Comparison of ENCODE assay signal across 22 cellular contexts in genomic region chr4:185744127-185744865, GRCh38.
A peak's percentile ranks its signal among the peaks of the same experiment; 100 is the strongest.
DNase-seq lines count a peak whose midpoint lies in the region; ATAC-seq, FAIRE-seq and TF ChIP-seq lines count a peak whose summit lies in the region.
"Had no signal": no experiment of that assay in that cellular context is flagged by ENCODE, and none has a peak within 500 bp of the region (broad histone marks: within the 10 kb centered on the region; RNA-seq: fewer than 3 reads in every experiment).

No MANE protein-coding gene starts in this region.

- H3K9me3 ChIP-seq in A549, result no peaks in the 10 kb centered on the region
- peaks cover 0 to 22% (median 0%) of the 10 kb centered on the region in 11 experiments; a peak in 2 of 22 replicates for H3K9me3 ChIP-seq in BLaER1 treated with 17β-estradiol and CSF1 and Interleukin-3, amounts not matched to agents 10 nM and 100 nM (replicated peaks in 1 of 11)
- H3K9me3 ChIP-seq: HAP-1 had no signal

- H3K9ac ChIP-seq in BLaER1 treated with 17β-estradiol and CSF1 and Interleukin-3, amounts not matched to agents 10 nM and 100 nM, result peak overlapping the region in 1 of 11 experiments; percentile 40; a peak in 1 of 22 replicates
- H3K9ac ChIP-seq: GM23248 had no signal

- no peak overlapping the region for H3K27ac ChIP-seq in A549
- peak overlapping the region in 7 of 11 experiments; percentile 48 to 71 (median 63); a peak in 14 of 22 replicates for H3K27ac ChIP-seq in BLaER1 treated with 17β-estradiol and CSF1 and Interleukin-3, amounts not matched to agents 10 nM and 100 nM
- H3K27ac ChIP-seq: GM23248, HL-60 had no signal

- DNase-seq in A549 (ENCODE audit: low read depth in 1 of 2, low spot score in 1 of 2) (no peak), NOMO-1 treated with dmso at 0.1 percent for 144 hours (lab: John Stamatoyannopoulos, UW; ENCODE audit: unreplicated experiment) (peak; percentile 19), fibroblast of peridontal ligament (ENCODE audit: extremely low read depth) (peak; percentile 57), anterior cingulate cortex (lab: John Stamatoyannopoulos, UW) (no peak), T-helper 2 cell (no peak)
- DNase-seq: ACHN; CD4-positive, CD25-positive, alpha-beta regulatory T cell; COR-L47; GDM1; GM23248; IMR-90; Karpas-422; MM.1S; NCI-H1694 treated with DMSO at 0.1 percent for 48 hours; NCI-H526; RPMI8226; SHP77 treated with DMSO at 0.1 percent for 48 hours; T-helper 1 cell had no signal

- TF ChIP-seq CTCF in A549 (IDR thresholded peaks at IDR 0.05), result no peak

- ATAC-seq in A549, result no peak
- ATAC-seq in GM19463 (IDR thresholded peaks at IDR 0.05; ENCODE audit: unreplicated experiment), result no peak

- H3K4me1 ChIP-seq in A549, result no peaks in the 10 kb centered on the region
- H3K4me1 ChIP-seq in BLaER1 treated with 17β-estradiol and CSF1 and Interleukin-3, amounts not matched to agents 10 nM and 100 nM, result peaks cover 21 to 60% (median 33%) of the 10 kb centered on the region in 10 experiments
- H3K4me1 ChIP-seq: HAP-1 had no signal

- CTCF ChIA-PET in A549 (lab: Yijun Ruan, JAX), result no interaction called here

- no peak for TF ChIP-seq POLR2A in A549 (IDR thresholded peaks at IDR 0.05; ENCODE audit: low read length)

- H3K27me3 ChIP-seq in BLaER1 treated with 17β-estradiol and CSF1 and Interleukin-3, amounts not matched to agents 10 nM and 100 nM, result no peaks in the 10 kb centered on the region

- no peak for FAIRE-seq in A549 (lab: Jason Lieb, UNC)

- H4K20me1 ChIP-seq in BLaER1 treated with 17β-estradiol and CSF1 and Interleukin-3, amounts not matched to agents 10 nM and 100 nM, result no peaks in the 10 kb centered on the region

- no peaks in the 10 kb centered on the region for H3K36me3 ChIP-seq in BLaER1 treated with 17β-estradiol and CSF1 and Interleukin-3, amounts not matched to agents 10 nM and 100 nM
- H3K36me3 ChIP-seq: HAP-1 had no signal

- no peak overlapping the region for H3K4me3 ChIP-seq in A549
- H3K4me3 ChIP-seq in BLaER1 treated with 17β-estradiol and CSF1 and Interleukin-3, amounts not matched to agents 10 nM and 100 nM, result no peak overlapping the region
- H3K4me3 ChIP-seq: GM23248, HAP-1 had no signal

- no peak for TF ChIP-seq EP300 in A549 (IDR thresholded peaks at IDR 0.05)

- 27% methylated on average over 3 of the region's 3 CpGs for WGBS in A549 (ENCODE audit: missing lambda C conversion rate)

- POLR2A ChIA-PET in A549 (lab: Yijun Ruan, JAX), result no interaction called here

- TF ChIP-seq RAD21 in A549 (conservative IDR thresholded peaks at IDR 0.05 in 1 of 2, IDR thresholded peaks at IDR 0.05 in 1 of 2), result no peak

- H3K4me2 ChIP-seq in A549, result no peak overlapping the region
- H3K4me2 ChIP-seq in BLaER1 treated with 17β-estradiol and CSF1 and Interleukin-3, amounts not matched to agents 10 nM and 100 nM, result peak overlapping the region in 10 of 11 experiments; percentile 3 to 76 (median 59); a peak in 18 of 22 replicates

TF ChIP-seq in A549, 52 proteins besides CTCF, POLR2A, EP300 and RAD21:
- TF ChIP-seq MAFK (IDR thresholded peaks at IDR 0.05; ENCODE audit: partially characterized antibody) (peak; percentile 26), PBX3 (IDR thresholded peaks at IDR 0.05) (no peak)

Comparison
In these comparisons a context has a peak if more than half of its experiments do, and no peak if none do; other contexts are left out.
1. DNase-seq: peak in NOMO-1 treated with dmso at 0.1 percent for 144 hours (single experiment) and fibroblast of peridontal ligament (single experiment); none in A549 (0 of 2), anterior cingulate cortex (0 of 58) and T-helper 2 cell (0 of 5).
2. H3K27ac ChIP-seq: peak in BLaER1 treated with 17β-estradiol and CSF1 and Interleukin-3, amounts not matched to agents 10 nM and 100 nM (7 of 11); none in A549 (0 of 2).